Comparison of ENCODE assay signal across 1 cellular context in genomic region chr7:123051916-123052315, GRCh38.
TF ChIP-seq lines count a peak whose summit lies in the region.

No MANE protein-coding gene starts in this region.

TF ChIP-seq in HepG2, 621 proteins besides CTCF, POLR2A, EP300 and RAD21 (continued from another document):
- no peak for TF ChIP-seq KLF16 (CRISPR knock-in tag; IDR thresholded peaks at IDR 0.05)
- TF ChIP-seq CREBL2 (CRISPR knock-in tag; IDR thresholded peaks at IDR 0.05; ENCODE audit: borderline replicate concordance): no peak
- no peak for TF ChIP-seq MBD4 (IDR thresholded peaks at IDR 0.05; ENCODE audit: borderline replicate concordance, low read length)
- TF ChIP-seq SP1 (IDR thresholded peaks at IDR 0.05): no peak
- TF ChIP-seq SP1 (CRISPR knock-in tag; IDR thresholded peaks at IDR 0.05): no peak
